Comparison of ENCODE assay signal across 12 cellular contexts in the genomic region with DNA sequence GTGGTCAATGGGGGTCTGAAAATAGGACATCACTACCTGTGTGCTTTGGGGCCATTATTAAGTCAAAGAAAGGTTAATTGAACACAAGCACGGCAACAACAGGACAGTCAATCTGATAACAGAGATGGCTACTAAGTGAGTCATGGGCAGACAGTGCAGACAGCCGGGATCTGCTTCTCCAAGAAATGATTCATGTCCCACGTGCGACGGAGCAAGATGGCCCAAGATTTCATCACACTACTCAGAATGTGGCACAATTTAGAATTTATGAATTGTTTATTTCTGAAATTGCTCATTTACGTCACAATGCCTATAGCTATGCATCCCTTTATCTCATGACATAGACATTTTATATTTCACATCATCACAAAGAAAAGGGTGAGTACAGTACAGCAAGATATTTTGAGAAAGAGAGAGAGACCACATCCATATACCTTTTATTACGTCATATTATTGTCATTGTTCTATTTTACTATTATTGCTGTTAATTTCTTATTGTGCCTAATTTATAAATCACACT.
DNase-seq lines count a peak whose midpoint lies in the region; TF ChIP-seq lines count a peak whose summit lies in the region.
"Had no signal": no experiment of that assay in that cellular context is flagged by ENCODE, and none has a peak within 500 bp of the region (broad histone marks: within the 10 kb centered on the region; RNA-seq: fewer than 3 reads in every experiment).

No MANE protein-coding gene starts in this region.

- H3K27me3 ChIP-seq in SJSA1 (replicated peaks), result no peaks in the 10 kb centered on the region
- H3K27me3 ChIP-seq in smooth muscle cell (ENCODE audit: low read depth), result no peaks in the 10 kb centered on the region
- no peaks in the 10 kb centered on the region for H3K27me3 ChIP-seq in CD4-positive, alpha-beta memory T cell (ENCODE audit: insufficient read depth, low read length)
- no peaks in the 10 kb centered on the region for H3K27me3 ChIP-seq in Karpas-422 (ENCODE audit: low read length)

- POLR2A ChIA-PET in CD4-positive, alpha-beta memory T cell (lab: Charles Lee; ENCODE audit: partially characterized antibody), result no interaction called here

- 16% methylated on average over 7 of the region's 7 CpGs for WGBS in smooth muscle cell (ENCODE audit: low lambda C conversion rate)

- intact Hi-C loops in CD4-positive, alpha-beta memory T cell (cut with micrococcal nuclease), result no loop called here

- peaks cover 2 to 5% of the 10 kb centered on the region in 2 donors for H3K27me3 Mint-ChIP-seq in CD4-positive, alpha-beta memory T cell

- H4K20me1 ChIP-seq in smooth muscle cell (ENCODE audit: low read depth) (no peaks in the 10 kb centered on the region), Karpas-422 (ENCODE audit: insufficient read depth, low read depth, low read length) (no peaks in the 10 kb centered on the region)

- CTCF ChIA-PET in CD4-positive, alpha-beta memory T cell (lab: Charles Lee; ENCODE audit: partially characterized antibody), result no interaction called here

- H3K79me2 ChIP-seq in smooth muscle cell (ENCODE audit: low read depth) (no peaks in the 10 kb centered on the region), Karpas-422 (ENCODE audit: low read length) (no peaks in the 10 kb centered on the region)

- no peak overlapping the region for H3K27ac Mint-ChIP-seq in CD4-positive, alpha-beta memory T cell

- H3K36me3 Mint-ChIP-seq in CD4-positive, alpha-beta memory T cell, result no peaks in the 10 kb centered on the region

- peaks cover 6% of the 10 kb centered on the region for H3F3A ChIP-seq in smooth muscle cell (ENCODE audit: low read depth)

- peaks cover 0 to 4% (median 0%) of the 10 kb centered on the region in 8 donors for H3K9me3 Mint-ChIP-seq in CD4-positive, alpha-beta memory T cell

- H3K4me2 ChIP-seq in smooth muscle cell (no peak overlapping the region), Karpas-422 (ENCODE audit: low read depth, low read length, poor library complexity, severe bottlenecking) (no peak overlapping the region)

- TF ChIP-seq CTCF in fibroblast of pulmonary artery (IDR thresholded peaks at IDR 0.05; ENCODE audit: low read length, missing control alignments) (no peak), smooth muscle cell (IDR thresholded peaks at IDR 0.05; ENCODE audit: borderline replicate concordance, insufficient read depth, poor library complexity, severe bottlenecking) (no peak)

- no peak overlapping the region for H3K4me3 Mint-ChIP-seq in CD4-positive, alpha-beta memory T cell

- peak; percentile 6 for DNase-seq in activated CD4-positive, alpha-beta T cell treated with anti-CD3 and anti-CD28 coated beads for 48 hours
- no peak for DNase-seq in activated CD4-positive, alpha-beta T cell treated with anti-CD3 and anti-CD28 coated beads, Interleukin-2, amount 50 U/mL, for 4 hours
- DNase-seq in SJSA1 (ENCODE audit: low read depth in 1 of 2, low spot score in 2 of 2) (peak; percentile 68 to 77), fibroblast of pulmonary artery (ENCODE audit: low read depth) (peak; percentile 94), smooth muscle cell (lab: John Stamatoyannopoulos, UW; ENCODE audit: unreplicated experiment) (no peak), DMS79 treated with DMSO at 0.1 percent for 48 hours (lab: John Stamatoyannopoulos, UW) (no peak), Karpas-422 (no peak)
- no peak for DNase-seq in CD4-positive, alpha-beta memory T cell
- DNase-seq: AML-193; stimulated activated CD8-positive, alpha-beta memory T cell treated with anti-CD3 and anti-CD28 coated beads, Interleukin-4, amount 100 ng/mL, for 48 hours had no signal

- H2AFZ ChIP-seq in smooth muscle cell (ENCODE audit: low read depth) (no peak overlapping the region), Karpas-422 (ENCODE audit: low read length) (no peak overlapping the region)

- peak overlapping the region; percentile 72 for H3K9ac ChIP-seq in smooth muscle cell (ENCODE audit: low read depth)
- no peak overlapping the region for H3K9ac ChIP-seq in Karpas-422 (ENCODE audit: low read length)

- H3K9me2 ChIP-seq in Karpas-422 (replicated peaks; ENCODE audit: insufficient read depth, low read length), result no peaks in the 10 kb centered on the region

- H3K4me1 ChIP-seq in SJSA1 (replicated peaks) (peaks cover 36% of the 10 kb centered on the region), smooth muscle cell (ENCODE audit: low read depth) (peaks cover 14% of the 10 kb centered on the region), Karpas-422 (ENCODE audit: low read length) (no peaks in the 10 kb centered on the region)
- no peaks in the 10 kb centered on the region for H3K4me1 ChIP-seq in CD4-positive, alpha-beta memory T cell (ENCODE audit: insufficient read depth, low read length)

- H3K4me3 ChIP-seq in SJSA1 (no peak overlapping the region), fibroblast of pulmonary artery (replicated peaks; ENCODE audit: low read depth, low read length) (no peak overlapping the region), smooth muscle cell (no peak overlapping the region), Karpas-422 (ENCODE audit: low read length) (no peak overlapping the region)
- H3K4me3 ChIP-seq in CD4-positive, alpha-beta memory T cell (ENCODE audit: low read length in 2 of 2), result no peak overlapping the region
- H3K4me3 ChIP-seq: prostate gland had no signal

- H3K27ac ChIP-seq in SJSA1, result peak overlapping the region; percentile 73
- H3K27ac ChIP-seq in smooth muscle cell (ENCODE audit: low read depth), result peak overlapping the region; percentile 90
- H3K27ac ChIP-seq in CD4-positive, alpha-beta memory T cell (ENCODE audit: low read depth, low read length), result no peak overlapping the region
- H3K27ac ChIP-seq in Karpas-422 (ENCODE audit: low read length), result no peak overlapping the region
- H3K27ac ChIP-seq: HL-60, prostate gland had no signal

- no peaks in the 10 kb centered on the region for H3K4me1 Mint-ChIP-seq in CD4-positive, alpha-beta memory T cell

- no peaks in the 10 kb centered on the region for H3K36me3 ChIP-seq in SJSA1
- no peaks in the 10 kb centered on the region for H3K36me3 ChIP-seq in smooth muscle cell (ENCODE audit: low read depth)
- H3K36me3 ChIP-seq in CD4-positive, alpha-beta memory T cell (ENCODE audit: insufficient read depth, low read length), result no peaks in the 10 kb centered on the region
- H3K36me3 ChIP-seq in Karpas-422 (ENCODE audit: insufficient read depth, low read length), result no peaks in the 10 kb centered on the region
- H3K36me3 ChIP-seq: prostate gland had no signal

- H3K9me3 ChIP-seq in SJSA1 (replicated peaks) (no peaks in the 10 kb centered on the region), smooth muscle cell (replicated peaks; ENCODE audit: low read depth) (no peaks in the 10 kb centered on the region), Karpas-422 (ENCODE audit: low read length) (peaks cover 8% of the 10 kb centered on the region; the same call in 1 of the 2 replicates)
- H3K9me3 ChIP-seq in CD4-positive, alpha-beta memory T cell (ENCODE audit: control insufficient read depth in 1 of 2, low read length in 2 of 2), result no peaks in the 10 kb centered on the region
- H3K9me3 ChIP-seq: prostate gland had no signal

Comparison
In these comparisons a context has a peak if more than half of its experiments do, and no peak if none do; other contexts are left out.
1. DNase-seq: peak in activated CD4-positive, alpha-beta T cell treated with anti-CD3 and anti-CD28 coated beads for 48 hours (single experiment), SJSA1 (2 of 2) and fibroblast of pulmonary artery (single experiment); none in activated CD4-positive, alpha-beta T cell treated with anti-CD3 and anti-CD28 coated beads, Interleukin-2, amount 50 U/mL, for 4 hours (0 of 2), smooth muscle cell (single experiment), CD4-positive, alpha-beta memory T cell (0 of 5), DMS79 treated with DMSO at 0.1 percent for 48 hours (single experiment) and Karpas-422 (single experiment).
2. H3K27ac ChIP-seq: peak in SJSA1 (single experiment) and smooth muscle cell (single experiment); none in CD4-positive, alpha-beta memory T cell (single experiment) and Karpas-422 (single experiment).